In the genomic region with DNA sequence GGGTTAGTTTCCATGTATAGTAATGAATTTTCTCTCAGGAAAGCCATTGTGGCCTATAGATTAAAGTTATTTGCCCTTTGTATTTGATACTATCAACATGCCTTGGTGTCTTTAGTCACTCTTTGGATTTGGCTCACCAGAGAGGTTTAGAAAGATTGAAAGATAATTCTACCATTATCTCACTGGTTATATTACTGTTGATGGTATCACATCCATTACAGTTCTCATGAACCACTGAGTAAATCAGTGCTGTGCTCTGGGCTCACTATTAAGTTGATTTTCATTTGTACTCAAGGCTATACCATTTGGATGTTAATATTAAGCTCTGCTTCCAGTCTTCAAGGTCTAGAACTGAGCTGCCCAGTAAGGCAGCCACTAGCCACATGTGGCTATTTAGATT, we compare ENCODE assay signal across 25 cellular contexts.
DNase-seq lines count a peak whose midpoint lies in the region; ATAC-seq and TF ChIP-seq lines count a peak whose summit lies in the region.
"Had no signal": no experiment of that assay in that cellular context is flagged by ENCODE, and none has a peak within 500 bp of the region (broad histone marks: within the 10 kb centered on the region; RNA-seq: fewer than 3 reads in every experiment).

No MANE protein-coding gene starts in this region.

- peaks cover 55% of the 10 kb centered on the region for H3K4me1 Mint-ChIP-seq in mesothelial cell of epicardium

- no peak overlapping the region for H2AFZ ChIP-seq in SK-N-SH (ENCODE audit: low read depth)

- H3K36me3 ChIP-seq in cardiac muscle cell = no peaks in the 10 kb centered on the region
- peaks cover 0 to 3% of the 10 kb centered on the region in 2 experiments for H3K36me3 ChIP-seq in SK-N-SH (replicated peaks in 1 of 2; ENCODE audit: control insufficient read depth in 1 of 2, insufficient read depth in 2 of 2, low read length in 1 of 2)
- H3K36me3 ChIP-seq in testis (ENCODE audit: low read depth, missing control alignments) = no peaks in the 10 kb centered on the region
- H3K36me3 ChIP-seq: BE2C had no signal

- H3K79me2 ChIP-seq in SK-N-SH (ENCODE audit: insufficient read depth) = peaks cover 100% of the 10 kb centered on the region

- intact Hi-C loops in right cardiac atrium (cut with DNase I) (no loop called here), testis (cut with DNase I; ENCODE audit: low total_unique reads) (no loop called here)

- H3F3A ChIP-seq in SK-N-SH (replicated peaks; ENCODE audit: insufficient read depth) = peaks cover 6% of the 10 kb centered on the region

- TF ChIP-seq CTCF in cardiac muscle cell (IDR thresholded peaks at IDR 0.05; ENCODE audit: low read depth, low read length) = no peak
- TF ChIP-seq CTCF in SK-N-SH (IDR thresholded peaks at IDR 0.05) = no peak
- no peak for TF ChIP-seq CTCF in mesothelial cell of epicardium (IDR thresholded peaks at IDR 0.05; ENCODE audit: unreplicated experiment)
- no peak for TF ChIP-seq CTCF in testis (IDR thresholded peaks at IDR 0.05)

- H3K27me3 ChIP-seq in cardiac muscle cell (no peaks in the 10 kb centered on the region), right cardiac atrium (ENCODE audit: control insufficient read depth, insufficient read depth) (no peaks in the 10 kb centered on the region), SK-N-SH (ENCODE audit: insufficient read depth) (no peaks in the 10 kb centered on the region), testis (no peaks in the 10 kb centered on the region)
- H3K27me3 ChIP-seq: BE2C, BLaER1 had no signal

- no peaks in the 10 kb centered on the region for H3K9me2 ChIP-seq in SK-N-SH

- peak in 1 of 2 experiments; percentile 24; a peak in 1 of 4 replicates for TF ChIP-seq EP300 in SK-N-SH (IDR thresholded peaks at IDR 0.05; ENCODE audit: borderline replicate concordance in 1 of 2, low read depth in 1 of 2, low read length in 1 of 2)

- ATAC-seq in right cardiac atrium = no peak
- ATAC-seq: GM12878 had no signal

- POLR2A ChIA-PET in SK-N-SH (lab: Yijun Ruan, JAX) = no interaction called here

- no peak overlapping the region for H3K9ac ChIP-seq in SK-N-SH
- H3K9ac ChIP-seq: BLaER1 had no signal

- DNase-seq in cardiac muscle cell (ENCODE audit: low read depth in 1 of 2, low spot score in 1 of 2) (no peak), right cardiac atrium (no peak), SK-N-SH (no peak), mesothelial cell of epicardium (ENCODE audit: low spot score in 2 of 2, unreplicated experiment in 2 of 2) (no peak), NCI-H524 (lab: John Stamatoyannopoulos, UW) (no peak), testis (no peak), NCI-H748 treated with DMSO at 0.1 percent for 48 hours (lab: John Stamatoyannopoulos, UW) (no peak)
- DNase-seq: 8988T; ACHN; BE2C; C1 segment of cervical spinal cord; CD4-positive, alpha-beta memory T cell; CD4-positive, CD25-positive, alpha-beta regulatory T cell; CD8-positive, alpha-beta memory T cell; COR-L47; DMS 273 treated with DMSO at 0.1 percent for 48 hours; DMS153; DMS53; DMS79; DND-41; EL; GDM1 had no signal

- no peak overlapping the region for H3K4me3 ChIP-seq in cardiac muscle cell
- H3K4me3 ChIP-seq in right cardiac atrium (ENCODE audit: low read length) = no peak overlapping the region
- H3K4me3 ChIP-seq in SK-N-SH (ENCODE audit: low read depth in 2 of 2, low read length in 1 of 2) = no peak overlapping the region
- H3K4me3 ChIP-seq in testis = no peak overlapping the region
- H3K4me3 ChIP-seq: BLaER1, GM12878 had no signal

- H3K4me2 ChIP-seq in SK-N-SH = no peak overlapping the region; the same call in 1 of the 2 replicates
- H3K4me2 ChIP-seq: BLaER1 had no signal

- H3K9me3 Mint-ChIP-seq in mesothelial cell of epicardium = peaks cover 20% of the 10 kb centered on the region

- no peaks in the 10 kb centered on the region for H3K9me3 ChIP-seq in cardiac muscle cell (ENCODE audit: low read depth)
- H3K9me3 ChIP-seq in right cardiac atrium (ENCODE audit: control insufficient read depth, low read length) = no peaks in the 10 kb centered on the region
- H3K9me3 ChIP-seq in SK-N-SH = peaks cover 5% of the 10 kb centered on the region; the same call in 1 of the 2 replicates
- H3K9me3 ChIP-seq in testis = no peaks in the 10 kb centered on the region

- peaks cover 15% of the 10 kb centered on the region for H3K36me3 Mint-ChIP-seq in mesothelial cell of epicardium
- H3K36me3 Mint-ChIP-seq: CD4-positive, CD25-positive, alpha-beta regulatory T cell had no signal

- H3K4me1 ChIP-seq in cardiac muscle cell (ENCODE audit: low read depth) (peaks cover 8% of the 10 kb centered on the region), right cardiac atrium (ENCODE audit: control insufficient read depth, insufficient read depth, low read length) (peaks cover 5% of the 10 kb centered on the region), SK-N-SH (ENCODE audit: control insufficient read depth in 1 of 2, insufficient read depth in 2 of 2, low read depth in 1 of 2, low read length in 1 of 2) (peaks cover 8 to 24% of the 10 kb centered on the region in 2 experiments; a peak in 2 of 4 replicates), testis (peaks cover 2% of the 10 kb centered on the region)

- H3K27ac Mint-ChIP-seq in mesothelial cell of epicardium = peak overlapping the region; percentile 19
- H3K27ac Mint-ChIP-seq: CD4-positive, alpha-beta memory T cell had no signal

- no peaks in the 10 kb centered on the region for H3K27me3 Mint-ChIP-seq in mesothelial cell of epicardium (ENCODE audit: low read depth)
- H3K27me3 Mint-ChIP-seq: CD4-positive, alpha-beta memory T cell; CD4-positive, CD25-positive, alpha-beta regulatory T cell had no signal

- CTCF ChIA-PET in SK-N-SH (lab: Yijun Ruan, JAX) = interaction anchor here (1.1 kb wide), 1 partner anchor 36 kb away, joined by 3 read pairs; no protein-coding TSS in a partner anchor

- TF ChIP-seq POLR2A in testis (IDR thresholded peaks at IDR 0.05) = no peak

- peak overlapping the region; percentile 27 for H3K27ac ChIP-seq in cardiac muscle cell
- H3K27ac ChIP-seq in right cardiac atrium (ENCODE audit: low read length) = no peak overlapping the region
- no peak overlapping the region for H3K27ac ChIP-seq in SK-N-SH (ENCODE audit: low read depth in 2 of 2, low read length in 1 of 2)
- no peak overlapping the region for H3K27ac ChIP-seq in testis
- H3K27ac ChIP-seq: BLaER1 had no signal

- no peak overlapping the region for H3K4me3 Mint-ChIP-seq in mesothelial cell of epicardium
- H3K4me3 Mint-ChIP-seq: CD14-positive monocyte; CD4-positive, alpha-beta memory T cell; CD4-positive, CD25-positive, alpha-beta regulatory T cell; CD8-positive, alpha-beta memory T cell had no signal

- no peak for TF ChIP-seq RAD21 in SK-N-SH (IDR thresholded peaks at IDR 0.05; ENCODE audit: low read length)

- peaks cover 87% of the 10 kb centered on the region for H4K20me1 ChIP-seq in SK-N-SH (ENCODE audit: insufficient read depth)

TF ChIP-seq in SK-N-SH, 30 proteins besides CTCF, POLR2A, EP300 and RAD21:
- peak; percentile 18; the same call in 1 of the 2 replicates for TF ChIP-seq GATA2 (CRISPR knock-in tag; IDR thresholded peaks at IDR 0.05)
- TF ChIP-seq, protein P1, sequence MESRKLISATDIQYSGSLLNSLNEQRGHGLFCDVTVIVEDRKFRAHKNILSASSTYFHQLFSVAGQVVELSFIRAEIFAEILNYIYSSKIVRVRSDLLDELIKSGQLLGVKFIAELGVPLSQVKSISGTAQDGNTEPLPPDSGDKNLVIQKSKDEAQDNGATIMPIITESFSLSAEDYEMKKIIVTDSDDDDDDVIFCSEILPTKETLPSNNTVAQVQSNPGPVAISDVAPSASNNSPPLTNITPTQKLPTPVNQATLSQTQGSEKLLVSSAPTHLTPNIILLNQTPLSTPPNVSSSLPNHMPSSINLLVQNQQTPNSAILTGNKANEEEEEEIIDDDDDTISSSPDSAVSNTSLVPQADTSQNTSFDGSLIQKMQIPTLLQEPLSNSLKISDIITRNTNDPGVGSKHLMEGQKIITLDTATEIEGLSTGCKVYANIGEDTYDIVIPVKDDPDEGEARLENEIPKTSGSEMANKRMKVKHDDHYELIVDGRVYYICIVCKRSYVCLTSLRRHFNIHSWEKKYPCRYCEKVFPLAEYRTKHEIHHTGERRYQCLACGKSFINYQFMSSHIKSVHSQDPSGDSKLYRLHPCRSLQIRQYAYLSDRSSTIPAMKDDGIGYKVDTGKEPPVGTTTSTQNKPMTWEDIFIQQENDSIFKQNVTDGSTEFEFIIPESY (IDR thresholded peaks at IDR 0.05; ENCODE audit: borderline replicate concordance, low read depth) = no peak
TF ChIP-seq in SK-N-SH: peak in this region for 1.
